1 cellular context compared by ENCODE assay signal in the genomic region with DNA sequence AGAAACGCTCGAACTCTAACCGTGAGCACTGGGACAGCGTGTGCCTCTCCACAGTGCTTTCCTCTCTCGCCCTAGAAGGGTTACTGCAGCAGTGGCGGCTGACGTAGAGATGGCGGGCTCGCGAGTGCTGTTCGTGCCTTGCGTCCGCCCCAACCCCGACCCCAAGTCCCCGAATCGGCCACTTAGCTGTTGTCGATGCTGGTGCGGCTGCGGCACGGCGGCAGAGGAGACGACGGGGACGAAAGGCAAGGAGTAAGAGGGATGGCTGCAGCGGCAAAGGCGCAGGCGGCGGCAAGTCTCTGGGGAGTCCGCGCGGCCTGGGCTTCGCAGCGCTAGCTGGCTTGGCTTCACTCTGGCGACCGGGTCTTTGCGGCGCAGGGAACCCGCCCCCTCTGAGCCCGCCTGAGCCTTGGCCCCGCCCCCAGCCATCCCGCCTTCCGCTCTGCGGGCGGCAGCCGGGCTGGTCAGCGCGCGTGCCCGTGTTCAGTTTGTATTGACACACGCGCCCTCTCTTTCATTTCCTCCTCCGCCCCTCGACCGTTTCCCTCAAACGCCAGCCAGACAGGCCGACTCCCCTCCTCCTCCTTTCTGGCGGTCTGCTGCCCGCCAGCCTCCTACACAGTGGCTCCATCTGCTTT.
TF ChIP-seq lines count a peak whose summit lies in the region.

A gene (minus strand): TSS at position 354 of the 638 bp plus-strand sequence. CDS start 513 bp downstream, outside the sequence.

TF ChIP-seq in K562, 482 proteins besides CTCF, POLR2A, EP300 and RAD21 (continued from another document):
- TF ChIP-seq ELF1 (tag; IDR thresholded peaks at IDR 0.05) (peak; percentile 53), FIP1L1 (IDR thresholded peaks at IDR 0.05; ENCODE audit: low read depth, low read length, poor library complexity, severe bottlenecking) (no peak), RBBP5 (IDR thresholded peaks at IDR 0.05; ENCODE audit: borderline replicate concordance, insufficient read depth, low read length, poor library complexity, severe bottlenecking) (peak; percentile 73), HNRNPLL (IDR thresholded peaks at IDR 0.05; ENCODE audit: low read depth, low read length, poor library complexity, severe bottlenecking) (peak; percentile 62), MEIS2 (IDR thresholded peaks at IDR 0.05; ENCODE audit: partially characterized antibody) (peak; percentile 14), ZFX (CRISPR knock-in tag; IDR thresholded peaks at IDR 0.05) (peak; percentile 41), RBM17 (IDR thresholded peaks at IDR 0.05; ENCODE audit: borderline replicate concordance, low read depth, low read length) (no peak), EGR1 (conservative IDR thresholded peaks at IDR 0.05) (peak; percentile 43; the same call in 1 of the 2 replicates), ZKSCAN3 (CRISPR knock-in tag; IDR thresholded peaks at IDR 0.05) (no peak), POLR2AphosphoS5 (IDR thresholded peaks at IDR 0.05; ENCODE audit: control insufficient read depth, insufficient read depth, low read depth, low read length) (0 out of 2 replicates have a peak, but pooled peaks have one; percentile 40), ATF1 (CRISPR knock-in tag; IDR thresholded peaks at IDR 0.05) (no peak), ATF1 (tag; IDR thresholded peaks at IDR 0.05) (peak; percentile 37; the same call in 1 of the 2 replicates), ZNF133 (CRISPR knock-in tag; IDR thresholded peaks at IDR 0.05) (no peak), ZNF57 (CRISPR knock-in tag; IDR thresholded peaks at IDR 0.05) (no peak), CXXC5 (CRISPR knock-in tag; IDR thresholded peaks at IDR 0.05) (peak; percentile 55)
- TF ChIP-seq, protein P1, sequence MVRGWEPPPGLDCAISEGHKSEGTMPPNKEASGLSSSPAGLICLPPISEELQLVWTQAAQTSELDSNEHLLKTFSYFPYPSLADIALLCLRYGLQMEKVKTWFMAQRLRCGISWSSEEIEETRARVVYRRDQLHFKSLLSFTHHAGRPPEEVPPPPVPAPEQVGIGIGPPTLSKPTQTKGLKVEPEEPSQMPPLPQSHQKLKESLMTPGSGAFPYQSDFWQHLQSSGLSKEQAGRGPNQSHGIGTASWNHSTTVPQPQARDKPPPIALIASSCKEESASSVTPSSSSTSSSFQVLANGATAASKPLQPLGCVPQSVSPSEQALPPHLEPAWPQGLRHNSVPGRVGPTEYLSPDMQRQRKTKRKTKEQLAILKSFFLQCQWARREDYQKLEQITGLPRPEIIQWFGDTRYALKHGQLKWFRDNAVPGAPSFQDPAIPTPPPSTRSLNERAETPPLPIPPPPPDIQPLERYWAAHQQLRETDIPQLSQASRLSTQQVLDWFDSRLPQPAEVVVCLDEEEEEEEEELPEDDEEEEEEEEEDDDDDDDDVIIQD (CRISPR knock-in tag; IDR thresholded peaks at IDR 0.05), result no peak
- TF ChIP-seq, protein P2, sequence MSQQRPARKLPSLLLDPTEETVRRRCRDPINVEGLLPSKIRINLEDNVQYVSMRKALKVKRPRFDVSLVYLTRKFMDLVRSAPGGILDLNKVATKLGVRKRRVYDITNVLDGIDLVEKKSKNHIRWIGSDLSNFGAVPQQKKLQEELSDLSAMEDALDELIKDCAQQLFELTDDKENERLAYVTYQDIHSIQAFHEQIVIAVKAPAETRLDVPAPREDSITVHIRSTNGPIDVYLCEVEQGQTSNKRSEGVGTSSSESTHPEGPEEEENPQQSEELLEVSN (IDR thresholded peaks at IDR 0.05; ENCODE audit: borderline replicate concordance in 1 of 2, extremely low read depth in 1 of 2, insufficient read depth in 1 of 2, insufficient read length in 1 of 2, low read depth in 1 of 2, low read length in 1 of 2, poor library complexity in 1 of 2, severe bottlenecking in 1 of 2), result peak; percentile 74 to 95
- TF ChIP-seq, protein P3, sequence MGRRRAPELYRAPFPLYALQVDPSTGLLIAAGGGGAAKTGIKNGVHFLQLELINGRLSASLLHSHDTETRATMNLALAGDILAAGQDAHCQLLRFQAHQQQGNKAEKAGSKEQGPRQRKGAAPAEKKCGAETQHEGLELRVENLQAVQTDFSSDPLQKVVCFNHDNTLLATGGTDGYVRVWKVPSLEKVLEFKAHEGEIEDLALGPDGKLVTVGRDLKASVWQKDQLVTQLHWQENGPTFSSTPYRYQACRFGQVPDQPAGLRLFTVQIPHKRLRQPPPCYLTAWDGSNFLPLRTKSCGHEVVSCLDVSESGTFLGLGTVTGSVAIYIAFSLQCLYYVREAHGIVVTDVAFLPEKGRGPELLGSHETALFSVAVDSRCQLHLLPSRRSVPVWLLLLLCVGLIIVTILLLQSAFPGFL (CRISPR knock-in tag; IDR thresholded peaks at IDR 0.05), result no peak
- TF ChIP-seq, protein P4, sequence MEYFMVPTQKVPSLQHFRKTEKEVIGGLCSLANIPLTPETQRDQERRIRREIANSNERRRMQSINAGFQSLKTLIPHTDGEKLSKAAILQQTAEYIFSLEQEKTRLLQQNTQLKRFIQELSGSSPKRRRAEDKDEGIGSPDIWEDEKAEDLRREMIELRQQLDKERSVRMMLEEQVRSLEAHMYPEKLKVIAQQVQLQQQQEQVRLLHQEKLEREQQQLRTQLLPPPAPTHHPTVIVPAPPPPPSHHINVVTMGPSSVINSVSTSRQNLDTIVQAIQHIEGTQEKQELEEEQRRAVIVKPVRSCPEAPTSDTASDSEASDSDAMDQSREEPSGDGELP (CRISPR knock-in tag; IDR thresholded peaks at IDR 0.05; ENCODE audit: borderline replicate concordance), result peak; percentile 63
- TF ChIP-seq, protein P5, sequence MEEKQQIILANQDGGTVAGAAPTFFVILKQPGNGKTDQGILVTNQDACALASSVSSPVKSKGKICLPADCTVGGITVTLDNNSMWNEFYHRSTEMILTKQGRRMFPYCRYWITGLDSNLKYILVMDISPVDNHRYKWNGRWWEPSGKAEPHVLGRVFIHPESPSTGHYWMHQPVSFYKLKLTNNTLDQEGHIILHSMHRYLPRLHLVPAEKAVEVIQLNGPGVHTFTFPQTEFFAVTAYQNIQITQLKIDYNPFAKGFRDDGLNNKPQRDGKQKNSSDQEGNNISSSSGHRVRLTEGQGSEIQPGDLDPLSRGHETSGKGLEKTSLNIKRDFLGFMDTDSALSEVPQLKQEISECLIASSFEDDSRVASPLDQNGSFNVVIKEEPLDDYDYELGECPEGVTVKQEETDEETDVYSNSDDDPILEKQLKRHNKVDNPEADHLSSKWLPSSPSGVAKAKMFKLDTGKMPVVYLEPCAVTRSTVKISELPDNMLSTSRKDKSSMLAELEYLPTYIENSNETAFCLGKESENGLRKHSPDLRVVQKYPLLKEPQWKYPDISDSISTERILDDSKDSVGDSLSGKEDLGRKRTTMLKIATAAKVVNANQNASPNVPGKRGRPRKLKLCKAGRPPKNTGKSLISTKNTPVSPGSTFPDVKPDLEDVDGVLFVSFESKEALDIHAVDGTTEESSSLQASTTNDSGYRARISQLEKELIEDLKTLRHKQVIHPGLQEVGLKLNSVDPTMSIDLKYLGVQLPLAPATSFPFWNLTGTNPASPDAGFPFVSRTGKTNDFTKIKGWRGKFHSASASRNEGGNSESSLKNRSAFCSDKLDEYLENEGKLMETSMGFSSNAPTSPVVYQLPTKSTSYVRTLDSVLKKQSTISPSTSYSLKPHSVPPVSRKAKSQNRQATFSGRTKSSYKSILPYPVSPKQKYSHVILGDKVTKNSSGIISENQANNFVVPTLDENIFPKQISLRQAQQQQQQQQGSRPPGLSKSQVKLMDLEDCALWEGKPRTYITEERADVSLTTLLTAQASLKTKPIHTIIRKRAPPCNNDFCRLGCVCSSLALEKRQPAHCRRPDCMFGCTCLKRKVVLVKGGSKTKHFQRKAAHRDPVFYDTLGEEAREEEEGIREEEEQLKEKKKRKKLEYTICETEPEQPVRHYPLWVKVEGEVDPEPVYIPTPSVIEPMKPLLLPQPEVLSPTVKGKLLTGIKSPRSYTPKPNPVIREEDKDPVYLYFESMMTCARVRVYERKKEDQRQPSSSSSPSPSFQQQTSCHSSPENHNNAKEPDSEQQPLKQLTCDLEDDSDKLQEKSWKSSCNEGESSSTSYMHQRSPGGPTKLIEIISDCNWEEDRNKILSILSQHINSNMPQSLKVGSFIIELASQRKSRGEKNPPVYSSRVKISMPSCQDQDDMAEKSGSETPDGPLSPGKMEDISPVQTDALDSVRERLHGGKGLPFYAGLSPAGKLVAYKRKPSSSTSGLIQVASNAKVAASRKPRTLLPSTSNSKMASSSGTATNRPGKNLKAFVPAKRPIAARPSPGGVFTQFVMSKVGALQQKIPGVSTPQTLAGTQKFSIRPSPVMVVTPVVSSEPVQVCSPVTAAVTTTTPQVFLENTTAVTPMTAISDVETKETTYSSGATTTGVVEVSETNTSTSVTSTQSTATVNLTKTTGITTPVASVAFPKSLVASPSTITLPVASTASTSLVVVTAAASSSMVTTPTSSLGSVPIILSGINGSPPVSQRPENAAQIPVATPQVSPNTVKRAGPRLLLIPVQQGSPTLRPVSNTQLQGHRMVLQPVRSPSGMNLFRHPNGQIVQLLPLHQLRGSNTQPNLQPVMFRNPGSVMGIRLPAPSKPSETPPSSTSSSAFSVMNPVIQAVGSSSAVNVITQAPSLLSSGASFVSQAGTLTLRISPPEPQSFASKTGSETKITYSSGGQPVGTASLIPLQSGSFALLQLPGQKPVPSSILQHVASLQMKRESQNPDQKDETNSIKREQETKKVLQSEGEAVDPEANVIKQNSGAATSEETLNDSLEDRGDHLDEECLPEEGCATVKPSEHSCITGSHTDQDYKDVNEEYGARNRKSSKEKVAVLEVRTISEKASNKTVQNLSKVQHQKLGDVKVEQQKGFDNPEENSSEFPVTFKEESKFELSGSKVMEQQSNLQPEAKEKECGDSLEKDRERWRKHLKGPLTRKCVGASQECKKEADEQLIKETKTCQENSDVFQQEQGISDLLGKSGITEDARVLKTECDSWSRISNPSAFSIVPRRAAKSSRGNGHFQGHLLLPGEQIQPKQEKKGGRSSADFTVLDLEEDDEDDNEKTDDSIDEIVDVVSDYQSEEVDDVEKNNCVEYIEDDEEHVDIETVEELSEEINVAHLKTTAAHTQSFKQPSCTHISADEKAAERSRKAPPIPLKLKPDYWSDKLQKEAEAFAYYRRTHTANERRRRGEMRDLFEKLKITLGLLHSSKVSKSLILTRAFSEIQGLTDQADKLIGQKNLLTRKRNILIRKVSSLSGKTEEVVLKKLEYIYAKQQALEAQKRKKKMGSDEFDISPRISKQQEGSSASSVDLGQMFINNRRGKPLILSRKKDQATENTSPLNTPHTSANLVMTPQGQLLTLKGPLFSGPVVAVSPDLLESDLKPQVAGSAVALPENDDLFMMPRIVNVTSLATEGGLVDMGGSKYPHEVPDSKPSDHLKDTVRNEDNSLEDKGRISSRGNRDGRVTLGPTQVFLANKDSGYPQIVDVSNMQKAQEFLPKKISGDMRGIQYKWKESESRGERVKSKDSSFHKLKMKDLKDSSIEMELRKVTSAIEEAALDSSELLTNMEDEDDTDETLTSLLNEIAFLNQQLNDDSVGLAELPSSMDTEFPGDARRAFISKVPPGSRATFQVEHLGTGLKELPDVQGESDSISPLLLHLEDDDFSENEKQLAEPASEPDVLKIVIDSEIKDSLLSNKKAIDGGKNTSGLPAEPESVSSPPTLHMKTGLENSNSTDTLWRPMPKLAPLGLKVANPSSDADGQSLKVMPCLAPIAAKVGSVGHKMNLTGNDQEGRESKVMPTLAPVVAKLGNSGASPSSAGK (IDR thresholded peaks at IDR 0.05), result peak; percentile 84
TF ChIP-seq in K562: peak in this region for 51.
